Comparison of ENCODE assay signal across 8 cellular contexts in the genomic region with DNA sequence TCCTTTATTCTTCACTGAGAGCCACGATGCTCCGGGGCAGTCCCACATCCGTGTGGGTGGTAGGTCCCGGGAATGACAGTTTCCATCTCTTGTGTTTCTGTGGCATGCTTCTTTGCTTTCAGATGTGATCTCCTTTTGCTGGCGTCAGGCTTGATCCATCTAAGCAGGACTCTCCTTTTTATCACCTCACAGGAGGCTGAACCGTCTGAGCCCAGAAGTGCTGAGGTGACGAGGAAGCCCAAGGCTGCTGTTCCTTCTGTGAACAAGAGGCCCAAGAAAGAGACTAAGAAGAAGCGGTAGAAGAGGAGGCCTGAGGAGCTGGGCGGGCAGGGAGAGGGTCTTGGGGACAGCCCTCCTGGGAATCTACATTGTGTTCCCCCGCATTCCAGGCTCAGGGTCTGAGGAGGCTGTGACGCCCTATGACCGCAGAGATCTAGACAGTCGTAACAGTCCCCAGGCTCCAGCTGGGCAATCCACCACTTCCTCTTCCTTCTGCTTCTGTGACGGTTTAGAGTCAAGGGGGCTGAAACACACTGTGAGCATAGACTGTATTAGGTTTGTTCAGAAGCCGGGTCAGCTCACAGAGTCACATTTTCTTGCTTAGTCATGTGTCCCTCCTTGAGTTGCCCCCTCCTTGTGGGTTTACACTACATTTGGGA. TPM values are rescaled to one million over a fixed set of nuclear protein-coding genes. Genes with fewer than 3 reads are reported as not detected.
DNase-seq lines count a peak whose midpoint lies in the region; ATAC-seq and TF ChIP-seq lines count a peak whose summit lies in the region.

No MANE protein-coding gene starts in this region.

- H3K36me3 Mint-ChIP-seq in activated T-cell treated with anti-CD3 and anti-CD28 coated beads, Interleukin-2, amount 50 U/mL, for 72 hours (ENCODE audit: insufficient read depth in 2 of 2) = no peaks in the 10 kb centered on the region
- peaks cover 0 to 27% (median 3%) of the 10 kb centered on the region in 3 donors for H3K36me3 Mint-ChIP-seq in naive thymus-derived CD8-positive, alpha-beta T cell

- peak overlapping the region; percentile 71 to 91 (median 85) for H3K27ac ChIP-seq in heart right ventricle

- POLR2A ChIA-PET in naive thymus-derived CD8-positive, alpha-beta T cell (lab: Charles Lee) = no interaction called here

- no peak overlapping the region for H3K27ac Mint-ChIP-seq in activated T-cell treated with anti-CD3 and anti-CD28 coated beads, Interleukin-2, amount 50 U/mL, for 72 hours
- peak overlapping the region; percentile 76 to 93 (median 90) for H3K27ac Mint-ChIP-seq in naive thymus-derived CD8-positive, alpha-beta T cell

- H3K4me1 Mint-ChIP-seq in activated T-cell treated with anti-CD3 and anti-CD28 coated beads, Interleukin-2, amount 50 U/mL, for 72 hours (ENCODE audit: low read depth) = peaks cover 32% of the 10 kb centered on the region
- H3K4me1 Mint-ChIP-seq in naive thymus-derived CD8-positive, alpha-beta T cell = peaks cover 23 to 51% (median 38%) of the 10 kb centered on the region in 4 donors

- peaks cover 0 to 43% (median 0%) of the 10 kb centered on the region in 9 donors for H3K36me3 ChIP-seq in heart right ventricle

- no peaks in the 10 kb centered on the region for H3K9me3 Mint-ChIP-seq in activated T-cell treated with anti-CD3 and anti-CD28 coated beads, Interleukin-2, amount 50 U/mL, for 72 hours
- H3K9me3 Mint-ChIP-seq in naive thymus-derived CD8-positive, alpha-beta T cell = no peaks in the 10 kb centered on the region

- no peaks in the 10 kb centered on the region for H3K9me3 ChIP-seq in heart right ventricle

- no peak for ATAC-seq in heart right ventricle
- ATAC-seq in left cardiac atrium = no peak
- peak; percentile 34 for ATAC-seq in HG03439 (IDR thresholded peaks at IDR 0.05; ENCODE audit: unreplicated experiment)
- peak; percentile 58 to 81 for ATAC-seq in activated T-cell treated with anti-CD3 and anti-CD28 coated beads, Interleukin-2, amount 50 U/mL, for 72 hours (replicated peaks in 1 of 2)
- peak; percentile 88 to 97 for ATAC-seq in naive thymus-derived CD8-positive, alpha-beta T cell
- ATAC-seq in GM19324 (IDR thresholded peaks at IDR 0.05; ENCODE audit: low FRiP score, unreplicated experiment) = no peak

- WGBS in heart right ventricle, 2 donors = 86% methylated on average over 15 of the region's 15 CpGs

- DNase-seq in heart right ventricle (no peak), left cardiac atrium (no peak), C1 segment of cervical spinal cord (lab: John Stamatoyannopoulos, UW) (no peak), hippocampal formation (lab: John Stamatoyannopoulos, UW) (no peak)
- no peak for DNase-seq in activated T-cell treated with anti-CD3 and anti-CD28 coated beads, Interleukin-2, amount 50 U/mL, for 72 hours
- DNase-seq in naive thymus-derived CD8-positive, alpha-beta T cell = peak in 7 of 10 donors; percentile 18 to 61 (median 42)

- H3K4me1 ChIP-seq in heart right ventricle = peaks cover 0 to 51% (median 28%) of the 10 kb centered on the region in 9 donors

- intact Hi-C loops in heart right ventricle (cut with DNase I) = no loop called here
- intact Hi-C loops in left cardiac atrium (cut with DNase I) = no loop called here

- H3K4me3 ChIP-seq in heart right ventricle = no peak overlapping the region

- no peak overlapping the region for H3K4me3 Mint-ChIP-seq in activated T-cell treated with anti-CD3 and anti-CD28 coated beads, Interleukin-2, amount 50 U/mL, for 72 hours
- peak overlapping the region in 6 of 10 donors; percentile 7 to 54 (median 35) for H3K4me3 Mint-ChIP-seq in naive thymus-derived CD8-positive, alpha-beta T cell

- no peaks in the 10 kb centered on the region for H3K27me3 ChIP-seq in heart right ventricle

- no peaks in the 10 kb centered on the region for H3K27me3 Mint-ChIP-seq in activated T-cell treated with anti-CD3 and anti-CD28 coated beads, Interleukin-2, amount 50 U/mL, for 72 hours (ENCODE audit: low read depth)
- H3K27me3 Mint-ChIP-seq in naive thymus-derived CD8-positive, alpha-beta T cell = no peaks in the 10 kb centered on the region

- no peak for TF ChIP-seq CTCF in heart right ventricle (IDR thresholded peaks at IDR 0.05)

RNA-seq across cellular contexts. Expression of gene MANBAL, which starts 26.8 kb away (rescaled TPM):
- 10 to 100 TPM; 17.8 to 24.9 (median 20.4) TPM for total RNA-seq in heart right ventricle
- 10 to 100 TPM; 18.4 to 52.3 TPM for polyA plus RNA-seq in heart right ventricle
- total RNA-seq in left cardiac atrium = 10 to 100 TPM; 24.0 TPM
- 10 to 100 TPM; 15.6 to 19.6 TPM for total RNA-seq in activated T-cell treated with anti-CD3 and anti-CD28 coated beads, Interleukin-2, amount 50 U/mL, for 72 hours
- total RNA-seq in naive thymus-derived CD8-positive, alpha-beta T cell = 10 to 100 TPM; 11.5 to 12.8 TPM
- 10 to 100 TPM; 18.9 to 24.7 (median 24.3) TPM for polyA plus RNA-seq in naive thymus-derived CD8-positive, alpha-beta T cell

RNA-seq across cellular contexts. Expression of gene SRC, which starts 29.7 kb away (rescaled TPM):
- total RNA-seq in heart right ventricle (10 to 100 TPM in 1 of 10 donors, 1 to 10 TPM in 9; 1.9 to 10.8 (median 3.6) TPM), left cardiac atrium (10 to 100 TPM in 1 of 2 donors, 1 to 10 TPM in 1; 9.2 to 10.2 TPM)
- 1 to 10 TPM; 4.7 to 5.2 TPM for polyA plus RNA-seq in heart right ventricle
- 1 to 10 TPM; 5.1 to 6.2 TPM for total RNA-seq in activated T-cell treated with anti-CD3 and anti-CD28 coated beads, Interleukin-2, amount 50 U/mL, for 72 hours
- 1 to 10 TPM in 1 of 2 experiments, under 1 TPM in 1; 0.60 to 2.4 TPM for total RNA-seq in naive thymus-derived CD8-positive, alpha-beta T cell
- under 1 TPM in 1 of 3 donors, not detected in 2; 0.07 TPM for polyA plus RNA-seq in naive thymus-derived CD8-positive, alpha-beta T cell

RNA-seq across cellular contexts. Expression of gene GHRH, which starts 54.6 kb away (rescaled TPM):
- total RNA-seq in heart right ventricle (1 to 10 TPM in 1 of 10 donors, under 1 TPM in 1, not detected in 8; 0.85 to 2.5 TPM), left cardiac atrium (10 to 100 TPM in 1 of 2 donors, 1 to 10 TPM in 1; 4.2 to 10.7 TPM)
- polyA plus RNA-seq in heart right ventricle = 1 to 10 TPM in 1 of 2 donors, not detected in 1; 1.8 TPM
- not detected for total RNA-seq in activated T-cell treated with anti-CD3 and anti-CD28 coated beads, Interleukin-2, amount 50 U/mL, for 72 hours
- total RNA-seq in naive thymus-derived CD8-positive, alpha-beta T cell = not detected
- not detected for polyA plus RNA-seq in naive thymus-derived CD8-positive, alpha-beta T cell

Comparison
In these comparisons a context has a peak if more than half of its experiments do, and no peak if none do; other contexts are left out.
1. ATAC-seq: peak in HG03439 (single experiment), activated T-cell treated with anti-CD3 and anti-CD28 coated beads, Interleukin-2, amount 50 U/mL, for 72 hours (2 of 2) and naive thymus-derived CD8-positive, alpha-beta T cell (2 of 2); none in heart right ventricle (0 of 8), left cardiac atrium (0 of 2) and GM19324 (single experiment).
2. DNase-seq: peak in naive thymus-derived CD8-positive, alpha-beta T cell (7 of 10); none in heart right ventricle (0 of 2), left cardiac atrium (single experiment), activated T-cell treated with anti-CD3 and anti-CD28 coated beads, Interleukin-2, amount 50 U/mL, for 72 hours (0 of 2), C1 segment of cervical spinal cord (0 of 14) and hippocampal formation (0 of 2).
3. H3K4me3 Mint-ChIP-seq: peak in naive thymus-derived CD8-positive, alpha-beta T cell (6 of 10); none in activated T-cell treated with anti-CD3 and anti-CD28 coated beads, Interleukin-2, amount 50 U/mL, for 72 hours (0 of 2).